ENCODE assay signal across 18 cellular contexts in genomic region chr7:131381069-131381838, GRCh38. TPM values are rescaled to one million over a fixed set of nuclear protein-coding genes. Genes with fewer than 3 reads are reported as not detected.
DNase-seq lines count a peak whose midpoint lies in the region; ATAC-seq and TF ChIP-seq lines count a peak whose summit lies in the region.
"Had no signal": no experiment of that assay in that cellular context is flagged by ENCODE, and none has a peak within 500 bp of the region (broad histone marks: within the 10 kb centered on the region; RNA-seq: fewer than 3 reads in every experiment).

No MANE protein-coding gene starts in this region.

- H3K4me3 Mint-ChIP-seq in HFFc6 (peak overlapping the region; percentile 51), T-cell (no peak overlapping the region)
- H3K4me3 Mint-ChIP-seq: activated naive CD4-positive, alpha-beta T cell treated with anti-CD3 and anti-CD28 coated beads for 36 hours; natural killer cell had no signal

- no peak overlapping the region for H3K4me3 ChIP-seq in astrocyte of the spinal cord (ENCODE audit: low read depth, low read length)
- H3K4me3 ChIP-seq in neural cell (ENCODE audit: low read length): no peak overlapping the region

- no peaks in the 10 kb centered on the region for H3K27me3 ChIP-seq in neural cell (ENCODE audit: insufficient read depth, low read depth, low read length)

- H3K36me3 Mint-ChIP-seq in HFFc6 (ENCODE audit: low read depth) (peaks cover 16% of the 10 kb centered on the region; the same call in 1 of the 2 replicates), T-cell (peaks cover 14% of the 10 kb centered on the region)
- H3K36me3 Mint-ChIP-seq: natural killer cell had no signal

- TF ChIP-seq EP300 in neural cell (conservative IDR thresholded peaks at IDR 0.05; ENCODE audit: poor library complexity, severe bottlenecking): peak; percentile 40

- H3K36me3 ChIP-seq in neural cell (ENCODE audit: insufficient read depth, low read length): no peaks in the 10 kb centered on the region

- no peaks in the 10 kb centered on the region for H3F3A ChIP-seq in neural cell (ENCODE audit: insufficient read depth, low read length, poor library complexity, severe bottlenecking)

- H3K9me2 ChIP-seq in neural cell (ENCODE audit: insufficient read depth, low read length): no peaks in the 10 kb centered on the region

- H3K4me2 ChIP-seq in neural cell (ENCODE audit: low read length): no peak overlapping the region

- TF ChIP-seq RAD21 in neural cell (conservative IDR thresholded peaks at IDR 0.05): no peak

- no peak for TF ChIP-seq CTCF in HFFc6 (IDR thresholded peaks at IDR 0.05)
- no peak for TF ChIP-seq CTCF in astrocyte of the spinal cord (IDR thresholded peaks at IDR 0.05; ENCODE audit: low read depth, low read length)
- TF ChIP-seq CTCF in neural cell (IDR thresholded peaks at IDR 0.05; ENCODE audit: poor library complexity, severe bottlenecking): no peak

- no peak overlapping the region for H3K9ac ChIP-seq in neural cell (ENCODE audit: low read length)

- H3K27ac Mint-ChIP-seq in HFFc6 (peak overlapping the region; percentile 90), T-cell (no peak overlapping the region)
- H3K27ac Mint-ChIP-seq: activated naive CD4-positive, alpha-beta T cell treated with anti-CD3 and anti-CD28 coated beads for 36 hours; natural killer cell had no signal

- ATAC-seq in GM19351 (IDR thresholded peaks at IDR 0.05; ENCODE audit: unreplicated experiment) (no peak), T-cell (replicated peaks in 1 of 4) (no peak)
- ATAC-seq: natural killer cell, right cardiac atrium had no signal

- no peak overlapping the region for H2AFZ ChIP-seq in neural cell (ENCODE audit: low read depth, low read length)

- H3K79me2 ChIP-seq in neural cell (replicated peaks; ENCODE audit: insufficient read depth, low read length): peaks cover 13% of the 10 kb centered on the region

- H3K27me3 Mint-ChIP-seq in HFFc6 (ENCODE audit: insufficient read depth) (no peaks in the 10 kb centered on the region; the same call in 1 of the 2 replicates), T-cell (no peaks in the 10 kb centered on the region)

- no peak overlapping the region for H3K27ac ChIP-seq in neural cell (ENCODE audit: low read length)

- H3K9me3 Mint-ChIP-seq in HFFc6 (no peaks in the 10 kb centered on the region), T-cell (no peaks in the 10 kb centered on the region)
- H3K9me3 Mint-ChIP-seq: activated naive CD4-positive, alpha-beta T cell treated with anti-CD3 and anti-CD28 coated beads for 36 hours; natural killer cell had no signal

- CTCF ChIA-PET in T-cell (lab: Charles Lee): interaction anchor here (0.5 to 0.7 kb wide), 3 partner anchors 317 to 445 kb away, joined by 3 to 5 read pairs (median 5); no protein-coding TSS in a partner anchor

- POLR2A ChIA-PET in T-cell (lab: Charles Lee): no interaction called here

- no peaks in the 10 kb centered on the region for H3K9me3 ChIP-seq in neural cell (ENCODE audit: low read length)

- in situ Hi-C loops in astrocyte of the spinal cord (cut with HindIII; ENCODE audit: low sequenced_read_pairs): no loop called here

- H4K20me1 ChIP-seq in neural cell (ENCODE audit: insufficient read depth): no peaks in the 10 kb centered on the region

- H3K4me1 Mint-ChIP-seq in HFFc6 (ENCODE audit: low read depth): peaks cover 59% of the 10 kb centered on the region
- peaks cover 41 to 52% (median 44%) of the 10 kb centered on the region in 3 donors for H3K4me1 Mint-ChIP-seq in T-cell

- DNase-seq in Daoy (ENCODE audit: low read depth) (peak; percentile 46), HFFc6 (peak; percentile 77), astrocyte of the spinal cord (ENCODE audit: low read depth, low spot score) (peak; percentile 59), T-cell (no peak)
- DNase-seq in stimulated activated CD4-positive, alpha-beta T cell treated with anti-CD3 and anti-CD28 coated beads, Interleukin-4, amount 100 ng/mL, for 4 hours: no peak
- DNase-seq: activated CD4-positive, alpha-beta T cell treated with anti-CD3 and anti-CD28 coated beads, Interleukin-2, amount 50 U/mL, for 48 hours; activated naive CD4-positive, alpha-beta T cell treated with anti-CD3 and anti-CD28 coated beads for 36 hours; COR-L47; Karpas-422; natural killer cell; NCI-H187 treated with DMSO at 0.1 percent for 48 hours; NCI-H526 treated with DMSO at 0.1 percent for 48 hours; right cardiac atrium; RPMI8226; stimulated activated CD4-positive, alpha-beta T cell treated with anti-CD3 and anti-CD28 coated beads, Interleukin-4, amount 100 ng/mL, for 24 hours; stimulated activated naive CD4-positive, alpha-beta T cell treated with Interleukin-2 at 50 U/mL for 16 hours had no signal

TF ChIP-seq in neural cell, 6 proteins besides CTCF, POLR2A, EP300 and RAD21:
- TF ChIP-seq EZH2 (IDR thresholded peaks at IDR 0.05; ENCODE audit: borderline replicate concordance, insufficient read depth, low read length, poor library complexity, severe bottlenecking) (no peak), TAF1 (IDR thresholded peaks at IDR 0.05; ENCODE audit: low read depth) (no peak), MXI1 (conservative IDR thresholded peaks at IDR 0.05; ENCODE audit: poor library complexity, severe bottlenecking) (no peak), POLR2AphosphoS5 (IDR thresholded peaks at IDR 0.05) (peak; percentile 61), SMC3 (conservative IDR thresholded peaks at IDR 0.05; ENCODE audit: poor library complexity) (no peak)

RNA-seq across cellular contexts. Expression of gene MKLN1, which starts 53.6 kb away (rescaled TPM):
- total RNA-seq in Daoy (2014; rRNA removed; shearing (Covaris generic)): 51.5 and 53.3 TPM in 2 replicates
- 10 to 100 TPM; 31.9 to 44.7 (median 38.6) TPM for total RNA-seq in HFFc6 (2021; fragmentation: NEBNext Ultra II Directional; extraction: Animal tissue kit (Norgen Biotek cat#: 25700))
- polyA plus RNA-seq in neural cell: 14.4 and 15.9 TPM in 2 replicates
- polyA minus RNA-seq in neural cell: 65.2 and 82.3 TPM in 2 replicates
- 10 to 100 TPM; 43.9 to 63.3 (median 46.5) TPM for total RNA-seq in T-cell

Comparison
In these comparisons a context has a peak if more than half of its experiments do, and no peak if none do; other contexts are left out.
1. DNase-seq: peak in Daoy (single experiment), HFFc6 (single experiment) and astrocyte of the spinal cord (single experiment); none in stimulated activated CD4-positive, alpha-beta T cell treated with anti-CD3 and anti-CD28 coated beads, Interleukin-4, amount 100 ng/mL, for 4 hours (0 of 2) and T-cell (0 of 34).